24 cellular contexts compared by ENCODE assay signal in the genomic region with DNA sequence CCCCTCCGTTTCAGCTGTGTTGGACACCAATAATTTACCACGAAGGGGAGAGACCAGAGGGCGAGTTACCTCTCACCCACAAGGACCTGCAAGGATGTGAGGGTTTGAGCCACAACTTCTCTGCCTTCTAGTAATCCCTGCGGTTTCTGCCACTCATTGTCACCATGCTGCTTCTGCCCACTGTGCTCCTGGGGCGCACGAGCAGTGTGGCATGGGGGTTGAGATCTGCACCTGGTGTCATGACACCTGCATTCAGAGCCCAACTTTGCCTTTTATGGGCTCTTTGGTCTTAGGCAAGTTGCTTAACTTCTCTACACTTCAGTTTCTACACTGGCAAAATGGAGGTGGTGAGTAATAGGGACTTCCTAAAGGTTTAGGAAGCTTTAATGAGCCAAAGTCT.
DNase-seq lines count a peak whose midpoint lies in the region; ATAC-seq and TF ChIP-seq lines count a peak whose summit lies in the region.
"Had no signal": no experiment of that assay in that cellular context is flagged by ENCODE, and none has a peak within 500 bp of the region (broad histone marks: within the 10 kb centered on the region; RNA-seq: fewer than 3 reads in every experiment).

No MANE protein-coding gene starts in this region.

- H2AFZ ChIP-seq in Karpas-422 (ENCODE audit: low read length): no peak overlapping the region
- no peak overlapping the region for H2AFZ ChIP-seq in OCI-LY1 (ENCODE audit: low read length)
- no peak overlapping the region for H2AFZ ChIP-seq in trophoblast cell (ENCODE audit: insufficient read depth, low read length, poor library complexity)
- H2AFZ ChIP-seq: GM23248 had no signal

- H4K8ac ChIP-seq in trophoblast cell (ENCODE audit: low read depth, low read length): no peak overlapping the region

- no peak overlapping the region for H3K4me3 Mint-ChIP-seq in stimulated activated effector memory CD8-positive, alpha-beta T cell treated with anti-CD3 and anti-CD28 coated beads, Interleukin-12 subunit alpha, Interleukin-12 subunit beta, amount 100 ng/mL, for 72 hours
- no peak overlapping the region for H3K4me3 Mint-ChIP-seq in endodermal cell
- H3K4me3 Mint-ChIP-seq: CD14-positive monocyte; CD4-positive, alpha-beta T cell; CD8-positive, alpha-beta memory T cell; H9 had no signal

- H4K91ac ChIP-seq in trophoblast cell (ENCODE audit: low read depth, low read length): no peak overlapping the region

- no peak overlapping the region for H3K4me2 ChIP-seq in Karpas-422 (ENCODE audit: low read depth, low read length, poor library complexity, severe bottlenecking)
- H3K4me2 ChIP-seq in OCI-LY1 (ENCODE audit: low read length): no peak overlapping the region
- no peak overlapping the region for H3K4me2 ChIP-seq in trophoblast cell (ENCODE audit: low read length)
- H3K4me2 ChIP-seq: A549; BLaER1 treated with 17β-estradiol and CSF1 and Interleukin-3, amounts not matched to agents 10 nM and 100 nM had no signal

- no peak overlapping the region for H2AK5ac ChIP-seq in trophoblast cell (ENCODE audit: low read length)

- no peaks in the 10 kb centered on the region for H3K79me1 ChIP-seq in trophoblast cell (ENCODE audit: low read length)

- H3K14ac ChIP-seq in trophoblast cell (ENCODE audit: low read length): no peak overlapping the region

- H3K79me2 ChIP-seq in Karpas-422 (ENCODE audit: low read length): peaks cover 90% of the 10 kb centered on the region
- no peaks in the 10 kb centered on the region for H3K79me2 ChIP-seq in OCI-LY1 (ENCODE audit: insufficient read depth, low read length)
- no peaks in the 10 kb centered on the region for H3K79me2 ChIP-seq in trophoblast cell (ENCODE audit: control insufficient read depth, insufficient read depth, low read length, poor library complexity)

- DNase-seq in Karpas-422: no peak
- no peak for DNase-seq in trophoblast cell
- DNase-seq in stimulated activated effector memory CD8-positive, alpha-beta T cell treated with anti-CD3 and anti-CD28 coated beads, Interleukin-12 subunit alpha, Interleukin-12 subunit beta, amount 100 ng/mL, for 72 hours (ENCODE audit: low spot score in 2 of 2): no peak
- no peak for DNase-seq in activated naive CD4-positive, alpha-beta T cell treated with anti-CD3 and anti-CD28 coated beads, Interleukin-2, amount 50 U/mL, for 72 hours (ENCODE audit: low spot score in 2 of 2)
- DNase-seq in endodermal cell: no peak
- no peak for DNase-seq in hippocampal formation (lab: John Stamatoyannopoulos, UW)
- DNase-seq: 8988T; ACHN; AML-193; BE2C; CD4-positive, alpha-beta T cell; CD8-positive, alpha-beta memory T cell; DMS 273 treated with DMSO at 0.1 percent for 48 hours; DMS79; EL; GDM1; GM23248; H9 had no signal

- H3K9me3 Mint-ChIP-seq in stimulated activated effector memory CD8-positive, alpha-beta T cell treated with anti-CD3 and anti-CD28 coated beads, Interleukin-12 subunit alpha, Interleukin-12 subunit beta, amount 100 ng/mL, for 72 hours: no peaks in the 10 kb centered on the region
- no peaks in the 10 kb centered on the region for H3K9me3 Mint-ChIP-seq in activated naive CD4-positive, alpha-beta T cell treated with anti-CD3 and anti-CD28 coated beads, Interleukin-2, amount 50 U/mL, for 72 hours
- no peaks in the 10 kb centered on the region for H3K9me3 Mint-ChIP-seq in endodermal cell
- H3K9me3 Mint-ChIP-seq: CD4-positive, alpha-beta T cell; CD8-positive, alpha-beta memory T cell; H9 had no signal

- no peak overlapping the region for H2BK5ac ChIP-seq in trophoblast cell (ENCODE audit: low read depth, low read length, poor library complexity)

- no peak overlapping the region for H4K12ac ChIP-seq in trophoblast cell (ENCODE audit: low read depth, low read length)

- ATAC-seq in stimulated activated effector memory CD8-positive, alpha-beta T cell treated with anti-CD3 and anti-CD28 coated beads, Interleukin-12 subunit alpha, Interleukin-12 subunit beta, amount 100 ng/mL, for 72 hours: no peak
- no peak for ATAC-seq in activated naive CD4-positive, alpha-beta T cell treated with anti-CD3 and anti-CD28 coated beads, Interleukin-2, amount 50 U/mL, for 72 hours
- ATAC-seq: A549, GM12878, HCT116 had no signal

- no peaks in the 10 kb centered on the region for H3K27me3 ChIP-seq in Karpas-422 (ENCODE audit: low read length)
- no peaks in the 10 kb centered on the region for H3K27me3 ChIP-seq in OCI-LY1 (ENCODE audit: insufficient read depth, low read length)
- no peaks in the 10 kb centered on the region for H3K27me3 ChIP-seq in trophoblast cell (ENCODE audit: insufficient read depth, low read length)
- no peaks in the 10 kb centered on the region for H3K27me3 ChIP-seq in endodermal cell (ENCODE audit: control insufficient read depth, insufficient read depth, low read length, poor library complexity, severe bottlenecking)
- H3K27me3 ChIP-seq: BE2C; BLaER1 treated with 17β-estradiol and CSF1 and Interleukin-3, amounts not matched to agents 10 nM and 100 nM had no signal

- H3K4me3 ChIP-seq in Karpas-422 (ENCODE audit: low read length) (no peak overlapping the region), OCI-LY1 (ENCODE audit: low read depth, low read length, poor library complexity, severe bottlenecking) (no peak overlapping the region), trophoblast cell (ENCODE audit: low read depth, low read length) (peak overlapping the region; percentile 3), endodermal cell (ENCODE audit: low read length) (no peak overlapping the region)
- H3K4me3 ChIP-seq: A549; BLaER1 treated with 17β-estradiol and CSF1 and Interleukin-3, amounts not matched to agents 10 nM and 100 nM; GM12878; GM23248 had no signal

- no peak overlapping the region for H2BK12ac ChIP-seq in trophoblast cell (ENCODE audit: low read length)

- H3K9me2 ChIP-seq in Karpas-422 (replicated peaks; ENCODE audit: insufficient read depth, low read length) (no peaks in the 10 kb centered on the region), OCI-LY1 (ENCODE audit: low read depth, low read length) (no peaks in the 10 kb centered on the region)

- no peaks in the 10 kb centered on the region for H3K27me3 Mint-ChIP-seq in endodermal cell (ENCODE audit: insufficient read depth)

- H4K20me1 ChIP-seq in Karpas-422 (ENCODE audit: insufficient read depth, low read depth, low read length): no peaks in the 10 kb centered on the region
- no peaks in the 10 kb centered on the region for H4K20me1 ChIP-seq in OCI-LY1 (ENCODE audit: insufficient read depth, low read length)
- H4K20me1 ChIP-seq: BLaER1 treated with 17β-estradiol and CSF1 and Interleukin-3, amounts not matched to agents 10 nM and 100 nM had no signal

- H3K4me1 ChIP-seq in Karpas-422 (ENCODE audit: low read length): peaks cover 99% of the 10 kb centered on the region
- H3K4me1 ChIP-seq in OCI-LY1 (ENCODE audit: insufficient read depth, low read length, severe bottlenecking): peaks cover 13% of the 10 kb centered on the region
- no peaks in the 10 kb centered on the region for H3K4me1 ChIP-seq in trophoblast cell (ENCODE audit: control insufficient read depth in 1 of 2, insufficient read depth in 2 of 2, low read length in 2 of 2)
- peaks cover 3% of the 10 kb centered on the region for H3K4me1 ChIP-seq in endodermal cell (ENCODE audit: control insufficient read depth, insufficient read depth, low read length)
- H3K4me1 ChIP-seq: A549; BLaER1 treated with 17β-estradiol and CSF1 and Interleukin-3, amounts not matched to agents 10 nM and 100 nM had no signal

- H2BK120ac ChIP-seq in trophoblast cell (ENCODE audit: insufficient read depth, low read length, poor library complexity): no peak overlapping the region

- no peak overlapping the region for H3K9ac ChIP-seq in Karpas-422 (ENCODE audit: low read length)
- H3K9ac ChIP-seq in OCI-LY1 (ENCODE audit: low read length): no peak overlapping the region
- H3K9ac ChIP-seq in trophoblast cell (ENCODE audit: low read length): no peak overlapping the region
- no peak overlapping the region for H3K9ac ChIP-seq in endodermal cell (ENCODE audit: extremely low read depth, low read length, poor library complexity, severe bottlenecking)
- H3K9ac ChIP-seq: BLaER1 treated with 17β-estradiol and CSF1 and Interleukin-3, amounts not matched to agents 10 nM and 100 nM; GM23248 had no signal

- peak overlapping the region; percentile 32; the same call in 1 of the 2 replicates for H3K27ac ChIP-seq in Karpas-422 (ENCODE audit: low read length)
- H3K27ac ChIP-seq in OCI-LY1 (ENCODE audit: low read depth, low read length, poor library complexity, severe bottlenecking): peak overlapping the region; percentile 14
- no peak overlapping the region for H3K27ac ChIP-seq in trophoblast cell (ENCODE audit: low read depth, low read length)
- no peak overlapping the region for H3K27ac ChIP-seq in endodermal cell (ENCODE audit: low read depth, low read length)
- H3K27ac ChIP-seq: A549; BLaER1 treated with 17β-estradiol and CSF1 and Interleukin-3, amounts not matched to agents 10 nM and 100 nM; GM23248 had no signal

- H3K4me1 Mint-ChIP-seq in stimulated activated effector memory CD8-positive, alpha-beta T cell treated with anti-CD3 and anti-CD28 coated beads, Interleukin-12 subunit alpha, Interleukin-12 subunit beta, amount 100 ng/mL, for 72 hours: no peaks in the 10 kb centered on the region
- peaks cover 19% of the 10 kb centered on the region for H3K4me1 Mint-ChIP-seq in endodermal cell
- H3K4me1 Mint-ChIP-seq: CD14-positive monocyte; CD8-positive, alpha-beta memory T cell had no signal

- H3K18ac ChIP-seq in trophoblast cell (ENCODE audit: low read length): no peak overlapping the region

- H3K27ac Mint-ChIP-seq in stimulated activated effector memory CD8-positive, alpha-beta T cell treated with anti-CD3 and anti-CD28 coated beads, Interleukin-12 subunit alpha, Interleukin-12 subunit beta, amount 100 ng/mL, for 72 hours: no peak overlapping the region
- no peak overlapping the region for H3K27ac Mint-ChIP-seq in activated naive CD4-positive, alpha-beta T cell treated with anti-CD3 and anti-CD28 coated beads, Interleukin-2, amount 50 U/mL, for 72 hours
- H3K27ac Mint-ChIP-seq in endodermal cell: no peak overlapping the region
- H3K27ac Mint-ChIP-seq: CD14-positive monocyte; CD4-positive, alpha-beta T cell; CD8-positive, alpha-beta memory T cell; H9 had no signal

- no peaks in the 10 kb centered on the region for H3K36me3 Mint-ChIP-seq in stimulated activated effector memory CD8-positive, alpha-beta T cell treated with anti-CD3 and anti-CD28 coated beads, Interleukin-12 subunit alpha, Interleukin-12 subunit beta, amount 100 ng/mL, for 72 hours
- no peaks in the 10 kb centered on the region for H3K36me3 Mint-ChIP-seq in activated naive CD4-positive, alpha-beta T cell treated with anti-CD3 and anti-CD28 coated beads, Interleukin-2, amount 50 U/mL, for 72 hours
- H3K36me3 Mint-ChIP-seq in endodermal cell (ENCODE audit: low read depth): no peaks in the 10 kb centered on the region
- H3K36me3 Mint-ChIP-seq: CD14-positive monocyte; CD8-positive, alpha-beta memory T cell had no signal

- H3K9me3 ChIP-seq in Karpas-422 (ENCODE audit: low read length) (no peaks in the 10 kb centered on the region), OCI-LY1 (ENCODE audit: low read length) (no peaks in the 10 kb centered on the region), trophoblast cell (ENCODE audit: insufficient read depth, low read depth, low read length) (peaks cover 3% of the 10 kb centered on the region), endodermal cell (ENCODE audit: control insufficient read depth, low read length) (no peaks in the 10 kb centered on the region)
- H3K9me3 ChIP-seq: A549; BE2C; BLaER1 treated with 17β-estradiol and CSF1 and Interleukin-3, amounts not matched to agents 10 nM and 100 nM had no signal

- no peak overlapping the region for H3K4ac ChIP-seq in trophoblast cell (ENCODE audit: low read depth, low read length)

- H3K23ac ChIP-seq in trophoblast cell (ENCODE audit: low read length): no peak overlapping the region

- H3F3A ChIP-seq in OCI-LY1 (ENCODE audit: insufficient read depth, low read length): no peaks in the 10 kb centered on the region

- H3K36me3 ChIP-seq in Karpas-422 (ENCODE audit: insufficient read depth, low read length): no peaks in the 10 kb centered on the region
- peaks cover 57% of the 10 kb centered on the region; the same call in 1 of the 2 replicates for H3K36me3 ChIP-seq in OCI-LY1 (ENCODE audit: insufficient read depth, low read length)
- no peaks in the 10 kb centered on the region for H3K36me3 ChIP-seq in trophoblast cell (ENCODE audit: control insufficient read depth in 1 of 2, insufficient read depth in 2 of 2, low read length in 2 of 2)
- H3K36me3 ChIP-seq in endodermal cell (ENCODE audit: control insufficient read depth, insufficient read depth, low read length): no peaks in the 10 kb centered on the region
- H3K36me3 ChIP-seq: BLaER1 treated with 17β-estradiol and CSF1 and Interleukin-3, amounts not matched to agents 10 nM and 100 nM had no signal

- no CpG with 5 or more reads among the region's 6 CpGs for WGBS in trophoblast cell (ENCODE audit: extremely low coverage, insufficient coverage, insufficient read length)
- WGBS in endodermal cell (ENCODE audit: insufficient coverage in 1 of 2, insufficient read length in 1 of 2), 2 experiments: 89 to 100% methylated on average over 1 to 6 of the region's 6 CpGs

- no peak for TF ChIP-seq CTCF in OCI-LY1 (IDR thresholded peaks at IDR 0.05; ENCODE audit: low read length)
- TF ChIP-seq CTCF in endodermal cell (conservative IDR thresholded peaks at IDR 0.05): no peak

Comparison
In these comparisons a context has a peak if more than half of its experiments do, and no peak if none do; other contexts are left out.
1. H3K27ac ChIP-seq: peak in Karpas-422 (single experiment) and OCI-LY1 (single experiment); none in trophoblast cell (single experiment) and endodermal cell (single experiment).